Comparison of ENCODE assay signal across 11 cellular contexts in the genomic region with DNA sequence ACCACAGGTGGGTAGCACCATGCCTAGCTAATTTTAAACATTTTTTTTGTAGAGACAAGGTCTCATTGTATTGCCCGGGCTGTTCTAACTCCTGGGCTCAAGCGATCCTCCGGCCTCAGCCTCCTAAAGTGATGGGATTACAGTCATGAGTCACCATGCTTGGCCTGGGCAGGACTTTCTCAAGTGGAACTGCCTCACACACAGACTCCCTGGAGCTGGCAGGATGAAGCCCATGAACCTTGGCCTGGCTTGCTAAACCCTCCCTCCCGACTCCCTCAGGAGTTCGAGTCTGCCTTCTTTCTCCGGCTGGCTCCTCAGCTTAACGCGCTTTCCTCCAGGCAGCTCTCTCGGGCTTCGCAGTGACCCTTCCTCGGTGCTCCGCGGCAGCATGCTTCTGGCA. TPM values are rescaled to one million over a fixed set of nuclear protein-coding genes. Genes with fewer than 3 reads are reported as not detected.
DNase-seq lines count a peak whose midpoint lies in the region; ATAC-seq, FAIRE-seq and TF ChIP-seq lines count a peak whose summit lies in the region.
"Had no signal": no experiment of that assay in that cellular context is flagged by ENCODE, and none has a peak within 500 bp of the region (broad histone marks: within the 10 kb centered on the region; RNA-seq: fewer than 3 reads in every experiment).

No MANE protein-coding gene starts in this region.

- peaks cover 54 to 86% (median 82%) of the 10 kb centered on the region in 10 experiments for H3K4me1 ChIP-seq in BLaER1 treated with 17β-estradiol and CSF1 and Interleukin-3, amounts not matched to agents 10 nM and 100 nM
- H3K4me1 ChIP-seq in mucosa of descending colon (ENCODE audit: low read depth), result peaks cover 30% of the 10 kb centered on the region
- H3K4me1 ChIP-seq in HepG2 (ENCODE audit: insufficient read depth, low read length), result no peaks in the 10 kb centered on the region

- TF ChIP-seq RAD21 in HepG2 (CRISPR knock-in tag; IDR thresholded peaks at IDR 0.05), result no peak

- ATAC-seq in mucosa of descending colon, result peak; percentile 29
- ATAC-seq in HepG2, result no peak

- in situ Hi-C loops in HepG2 (cut with HindIII; ENCODE audit: extremely low pct_ligation_motif_present, low pct_unique_long_range_greater_than_20kb), result no loop called here

- no peak overlapping the region for H2AFZ ChIP-seq in HepG2 (ENCODE audit: low read length)

- H3K27ac ChIP-seq in BLaER1 treated with 17β-estradiol and CSF1 and Interleukin-3, amounts not matched to agents 10 nM and 100 nM, result peak overlapping the region in 4 of 11 experiments; percentile 66 to 95 (median 89); a peak in 7 of 22 replicates
- H3K27ac ChIP-seq in HepG2 (ENCODE audit: extremely low read length, insufficient read depth, low read length), result no peak overlapping the region

- FAIRE-seq in HepG2 (lab: Jason Lieb, UNC), result no peak
- FAIRE-seq: D721Med, GM18507 had no signal

- WGBS in HepG2 (ENCODE audit: low lambda C conversion rate), result 93% methylated on average over 10 of the region's 13 CpGs

- peaks cover 0 to 16% (median 0%) of the 10 kb centered on the region in 11 experiments; a peak in 4 of 22 replicates for H3K27me3 ChIP-seq in BLaER1 treated with 17β-estradiol and CSF1 and Interleukin-3, amounts not matched to agents 10 nM and 100 nM
- no peaks in the 10 kb centered on the region for H3K27me3 ChIP-seq in HepG2 (ENCODE audit: control insufficient read depth in 1 of 2, insufficient read depth in 2 of 2, low read length in 2 of 2)

- BruUV-seq in HepG2 (replicated peaks; lab: Mats Ljungman, UMichigan), result no TSS peak

- no peaks in the 10 kb centered on the region for H3K36me3 ChIP-seq in BLaER1 treated with 17β-estradiol and CSF1 and Interleukin-3, amounts not matched to agents 10 nM and 100 nM
- H3K36me3 ChIP-seq in mucosa of descending colon (ENCODE audit: low read depth) (no peaks in the 10 kb centered on the region), HepG2 (replicated peaks in 1 of 2; ENCODE audit: control insufficient read depth in 1 of 2, insufficient read depth in 2 of 2, low read length in 2 of 2) (peaks cover 0 to 1% of the 10 kb centered on the region in 2 experiments; a peak in 1 of 5 replicates)

- DNase-seq in HT1080 (ENCODE audit: low read depth), result peak; percentile 60
- DNase-seq in cardiac fibroblast (ENCODE audit: low read depth in 2 of 2), result peak; percentile 73 to 78
- DNase-seq in mucosa of descending colon, result no peak
- no peak for DNase-seq in HepG2 (ENCODE audit: low spot score)
- DNase-seq in activated CD8-positive, alpha-beta memory T cell treated with anti-CD3 and anti-CD28 coated beads for 24 hours, result no peak
- DNase-seq in NCI-H524 (lab: John Stamatoyannopoulos, UW), result no peak
- DNase-seq in activated T-cell treated with anti-CD3 and anti-CD28 coated beads, Interleukin-2, amount 50 U/mL, for 48 hours, result no peak
- DNase-seq: stimulated activated CD8-positive, alpha-beta memory T cell treated with anti-CD3 and anti-CD28 coated beads, Interleukin-4, amount 100 ng/mL, for 48 hours had no signal

- no peak overlapping the region for H3K4me3 ChIP-seq in BLaER1 treated with 17β-estradiol and CSF1 and Interleukin-3, amounts not matched to agents 10 nM and 100 nM
- H3K4me3 ChIP-seq in cardiac fibroblast (replicated peaks in 1 of 2; ENCODE audit: low read depth in 2 of 2, low read length in 2 of 2) (no peak overlapping the region), mucosa of descending colon (no peak overlapping the region), HepG2 (replicated peaks in 1 of 3; ENCODE audit: insufficient read depth in 1 of 3, low read depth in 2 of 3, low read length in 3 of 3) (no peak overlapping the region)

- H3K9ac ChIP-seq in BLaER1 treated with 17β-estradiol and CSF1 and Interleukin-3, amounts not matched to agents 10 nM and 100 nM, result peak overlapping the region in 3 of 11 experiments; percentile 16 to 60 (median 24); a peak in 5 of 22 replicates
- H3K9ac ChIP-seq in HepG2 (ENCODE audit: insufficient read depth, low read depth, low read length), result no peak overlapping the region

- POLR2A ChIA-PET in HepG2 (lab: Yijun Ruan, JAX), result no interaction called here

- no peaks in the 10 kb centered on the region for H3K9me3 ChIP-seq in BLaER1 treated with 17β-estradiol and CSF1 and Interleukin-3, amounts not matched to agents 10 nM and 100 nM (replicated peaks in 1 of 11)
- no peaks in the 10 kb centered on the region for H3K9me3 ChIP-seq in mucosa of descending colon
- no peaks in the 10 kb centered on the region for H3K9me3 ChIP-seq in HepG2 (ENCODE audit: low read length)

- no peak for TF ChIP-seq CTCF in cardiac fibroblast (IDR thresholded peaks at IDR 0.05; ENCODE audit: low read depth, low read length)
- TF ChIP-seq CTCF in mucosa of descending colon (IDR thresholded peaks at IDR 0.05), result no peak
- no peak for TF ChIP-seq CTCF in HepG2 (CRISPR knock-in tag; IDR thresholded peaks at IDR 0.05)

- no peaks in the 10 kb centered on the region for H3K79me2 ChIP-seq in HepG2 (ENCODE audit: insufficient read depth, low read length)

- CTCF ChIA-PET in HepG2 (lab: Yijun Ruan, JAX; ENCODE audit: low intra/inter-chr PET ratio, low total read pairs), result no interaction called here

- peak overlapping the region in 10 of 11 experiments; percentile 54 to 100 (median 71); a peak in 18 of 22 replicates for H3K4me2 ChIP-seq in BLaER1 treated with 17β-estradiol and CSF1 and Interleukin-3, amounts not matched to agents 10 nM and 100 nM
- H3K4me2 ChIP-seq in HepG2 (ENCODE audit: low read depth, low read length), result no peak overlapping the region

- no peak for TF ChIP-seq POLR2A in HepG2 (IDR thresholded peaks at IDR 0.05; ENCODE audit: insufficient read depth in 1 of 2, low read depth in 2 of 2, low read length in 2 of 2)

- intact Hi-C loops in mucosa of descending colon (cut with DNase I, micrococcal nuclease) (no loop called here), HepG2 (cut with micrococcal nuclease; ENCODE audit: unreplicated experiment) (no loop called here)

- H4K20me1 ChIP-seq in BLaER1 treated with 17β-estradiol and CSF1 and Interleukin-3, amounts not matched to agents 10 nM and 100 nM, result peaks cover 0 to 11% (median 0%) of the 10 kb centered on the region in 11 experiments; a peak in 5 of 22 replicates
- no peaks in the 10 kb centered on the region for H4K20me1 ChIP-seq in HepG2 (ENCODE audit: insufficient read depth, low read length)

- TF ChIP-seq EP300 in HepG2 (IDR thresholded peaks at IDR 0.05; ENCODE audit: low read depth in 2 of 2, low read length in 2 of 2) (no peak), HepG2 (CRISPR knock-in tag; IDR thresholded peaks at IDR 0.05; ENCODE audit: borderline replicate concordance) (no peak)

TF ChIP-seq in HepG2, 621 proteins besides CTCF, POLR2A, EP300 and RAD21 (continues in another document):
- no peak for TF ChIP-seq SALL2 (CRISPR knock-in tag; IDR thresholded peaks at IDR 0.05)
- TF ChIP-seq, protein P1, sequence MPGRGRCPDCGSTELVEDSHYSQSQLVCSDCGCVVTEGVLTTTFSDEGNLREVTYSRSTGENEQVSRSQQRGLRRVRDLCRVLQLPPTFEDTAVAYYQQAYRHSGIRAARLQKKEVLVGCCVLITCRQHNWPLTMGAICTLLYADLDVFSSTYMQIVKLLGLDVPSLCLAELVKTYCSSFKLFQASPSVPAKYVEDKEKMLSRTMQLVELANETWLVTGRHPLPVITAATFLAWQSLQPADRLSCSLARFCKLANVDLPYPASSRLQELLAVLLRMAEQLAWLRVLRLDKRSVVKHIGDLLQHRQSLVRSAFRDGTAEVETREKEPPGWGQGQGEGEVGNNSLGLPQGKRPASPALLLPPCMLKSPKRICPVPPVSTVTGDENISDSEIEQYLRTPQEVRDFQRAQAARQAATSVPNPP (CRISPR knock-in tag; IDR thresholded peaks at IDR 0.05), result no peak
- no peak for TF ChIP-seq SYNCRIP (IDR thresholded peaks at IDR 0.05; ENCODE audit: insufficient read depth, low read depth, low read length)
- TF ChIP-seq ZBTB8A (CRISPR knock-in tag; IDR thresholded peaks at IDR 0.05; ENCODE audit: borderline replicate concordance, low read depth), result no peak
- no peak for TF ChIP-seq ZNF264 (CRISPR knock-in tag; IDR thresholded peaks at IDR 0.05)

RNA-seq across cellular contexts. Expression of a gene that starts 7.7 kb away (rescaled TPM):
- total RNA-seq in HT1080 (2014; rRNA removed; shearing (Covaris generic)), result 66.6 and 72.6 TPM in 2 replicates
- polyA plus RNA-seq in HT1080 (2015; cell fraction: cytosol; rRNA removed), result 103 and 119 TPM in 2 replicates
- 211 and 256 TPM in 2 replicates for polyA plus RNA-seq in HT1080 (2015; cell fraction: nucleus; rRNA removed)
- 100 to 1,000 TPM; 103 to 161 (median 149) TPM for total RNA-seq in mucosa of descending colon
- 11.1 and 21.2 TPM in 2 replicates for total RNA-seq in HepG2 (2016; rRNA removed; fragmentation: Illumina TruSeq; extraction: Trizol)
- total RNA-seq in HepG2 (2016; cell fraction: cytosol; rRNA removed; fragmentation: Illumina TruSeq; extraction: Trizol; ENCODE audit: low read depth), result 3.1 and 4.6 TPM in 2 replicates
- total RNA-seq in HepG2 (2016; cell fraction: insoluble cytoplasmic fraction; rRNA removed; fragmentation: Illumina TruSeq; extraction: Trizol), result 8.0 and 21.1 TPM in 2 replicates
- 5.2 and 6.6 TPM in 2 replicates for total RNA-seq in HepG2 (2016; cell fraction: membrane; rRNA removed; fragmentation: Illumina TruSeq; extraction: Trizol)
- total RNA-seq in HepG2 (2016; cell fraction: nucleus; rRNA removed; fragmentation: Illumina TruSeq; extraction: Trizol), result 18.9 and 25.8 TPM in 2 replicates
- polyA plus RNA-seq in HepG2 (2011; rRNA removed), result 13.5 and 17.0 TPM in 2 replicates
- polyA plus RNA-seq in HepG2 (2011; cell fraction: cytosol; rRNA removed), result 7.9 and 8.8 TPM in 2 replicates
- 20.3 and 20.8 TPM in 2 replicates for polyA plus RNA-seq in HepG2 (2011; cell fraction: nucleus; rRNA removed)
- 23.5 and 24.3 TPM in 2 replicates for polyA plus RNA-seq in HepG2 (2012)
- 1.8 TPM in 2 replicates for polyA plus RNA-seq in HepG2 (2016; cell fraction: cytosol; fragmentation: Illumina TruSeq; extraction: Trizol; ENCODE audit: low read depth)
- 8.3 and 10.9 TPM in 2 replicates for polyA plus RNA-seq in HepG2 (2016; cell fraction: insoluble cytoplasmic fraction; fragmentation: Illumina TruSeq; extraction: Trizol; ENCODE audit: low read depth)
- polyA plus RNA-seq in HepG2 (2016; cell fraction: membrane; fragmentation: Illumina TruSeq; extraction: Trizol; ENCODE audit: low read depth), result 2.8 and 3.4 TPM in 2 replicates
- polyA plus RNA-seq in HepG2 (2016; cell fraction: nucleus; fragmentation: Illumina TruSeq; extraction: Trizol; ENCODE audit: insufficient read depth, low read depth), result 36.4 and 38.3 TPM in 2 replicates
- 34.0 and 41.6 TPM in 2 replicates for polyA minus RNA-seq in HepG2 (2011; rRNA and poly(A)+ RNA removed; ENCODE audit: low replicate concordance)
- 9.9 and 11.8 TPM in 2 replicates for polyA minus RNA-seq in HepG2 (2011; cell fraction: cytosol; rRNA and poly(A)+ RNA removed)
- 11.3 and 11.4 TPM in 2 replicates for polyA minus RNA-seq in HepG2 (2011; cell fraction: nucleus; rRNA and poly(A)+ RNA removed)

Comparison
In these comparisons a context has a peak if more than half of its experiments do, and no peak if none do; other contexts are left out.
1. DNase-seq: peak in HT1080 (single experiment) and cardiac fibroblast (2 of 2); none in mucosa of descending colon (0 of 3), HepG2 (single experiment), activated CD8-positive, alpha-beta memory T cell treated with anti-CD3 and anti-CD28 coated beads for 24 hours (single experiment), NCI-H524 (0 of 2) and activated T-cell treated with anti-CD3 and anti-CD28 coated beads, Interleukin-2, amount 50 U/mL, for 48 hours (0 of 2).